In genomic region chr1:180167021-180167701, GRCh38 we compare ENCODE assay signal across 12 cellular contexts. TPM values are rescaled to one million over a fixed set of nuclear protein-coding genes. Genes with fewer than 3 reads are reported as not detected.
A peak's percentile ranks its signal among the peaks of the same experiment; 100 is the strongest.
DNase-seq lines count a peak whose midpoint lies in the region; ATAC-seq and TF ChIP-seq lines count a peak whose summit lies in the region.
"Had no signal": no experiment of that assay in that cellular context is flagged by ENCODE, and none has a peak within 500 bp of the region (broad histone marks: within the 10 kb centered on the region; RNA-seq: fewer than 3 reads in every experiment).

No MANE protein-coding gene starts in this region.

- H3K79me2 ChIP-seq in PC-3 (ENCODE audit: low read length): peaks cover 83% of the 10 kb centered on the region

- TF ChIP-seq POLR2A in GM18505 (IDR thresholded peaks at IDR 0.05; ENCODE audit: borderline replicate concordance, extremely low read depth, insufficient read depth, insufficient read length): no peak

- no peak for ATAC-seq in PC-3
- peak; percentile 55 for ATAC-seq in omental fat pad (ENCODE audit: low FRiP score)
- ATAC-seq in GM18505 (IDR thresholded peaks at IDR 0.05; ENCODE audit: unreplicated experiment): no peak
- no peak for ATAC-seq in HG03196 (IDR thresholded peaks at IDR 0.05; ENCODE audit: unreplicated experiment)

- intact Hi-C loops in PC-3 (cut with micrococcal nuclease): loop anchor here (1.0 kb wide), 1 partner anchor 40 kb away; no protein-coding TSS in a partner anchor

- CTCF ChIA-PET in PC-3 (lab: Charles Lee): no interaction called here

- H3K9me3 ChIP-seq in BLaER1: no peaks in the 10 kb centered on the region
- H3K9me3 ChIP-seq in PC-3 (ENCODE audit: low read length): no peaks in the 10 kb centered on the region

- no peak overlapping the region for H2AFZ ChIP-seq in PC-3 (ENCODE audit: low read length)

- no peak overlapping the region for H3K27ac ChIP-seq in BLaER1
- H3K27ac ChIP-seq in PC-3 (ENCODE audit: low read length): peak overlapping the region; percentile 73
- H3K27ac ChIP-seq: HL-60 had no signal

- H3K4me3 ChIP-seq in BLaER1 (no peak overlapping the region), PC-3 (ENCODE audit: low read length) (no peak overlapping the region)

- H3K4me1 ChIP-seq in BLaER1 (peaks cover 18% of the 10 kb centered on the region), PC-3 (ENCODE audit: insufficient read depth, low read length) (peaks cover 51% of the 10 kb centered on the region)

- POLR2A ChIA-PET in PC-3 (lab: Charles Lee; ENCODE audit: unreplicated experiment): interaction anchor here (0.6 to 0.7 kb wide), 2 partner anchors 82 to 1524 kb away, joined by 3 to 4 read pairs; no protein-coding TSS in a partner anchor

- H3K27me3 ChIP-seq in BLaER1 (no peaks in the 10 kb centered on the region), PC-3 (ENCODE audit: low read length) (no peaks in the 10 kb centered on the region)

- DNase-seq in PC-3 (no peak), fibroblast of gingiva (ENCODE audit: low read depth) (peak; percentile 85), omental fat pad (ENCODE audit: low spot score) (no peak), CD1c-positive myeloid dendritic cell (ENCODE audit: extremely low spot score) (no peak), RKO (ENCODE audit: low spot score) (no peak)
- DNase-seq: activated CD4-positive, CD25-positive, alpha-beta regulatory T cell treated with anti-CD3 and anti-CD28 coated beads, Interleukin-2, amount 50 U/mL, for 72 hours; activated gamma-delta T cell; NCI-H1930 had no signal

- no peak overlapping the region for H3K4me2 ChIP-seq in BLaER1
- no peak overlapping the region for H3K4me2 ChIP-seq in PC-3 (ENCODE audit: low read length)

- no peak for TF ChIP-seq CTCF in PC-3 (conservative IDR thresholded peaks at IDR 0.05; ENCODE audit: low read depth, low read length)
- TF ChIP-seq CTCF in omental fat pad (IDR thresholded peaks at IDR 0.05): no peak

- H3K9ac ChIP-seq in BLaER1 (peak overlapping the region; percentile 8; the same call in 1 of the 2 replicates), PC-3 (ENCODE audit: low read length) (no peak overlapping the region; the same call in 1 of the 2 replicates)

- H4K20me1 ChIP-seq in BLaER1: peaks cover 53% of the 10 kb centered on the region
- H4K20me1 ChIP-seq in PC-3 (ENCODE audit: low read length): peaks cover 23% of the 10 kb centered on the region

- H3F3A ChIP-seq in PC-3 (ENCODE audit: low read length, unreplicated experiment): no peaks in the 10 kb centered on the region

- no peaks in the 10 kb centered on the region for H3K9me2 ChIP-seq in PC-3 (replicated peaks; ENCODE audit: low read length)

- H3K36me3 ChIP-seq in BLaER1 (peaks cover 55% of the 10 kb centered on the region), PC-3 (ENCODE audit: low read depth, low read length) (peaks cover 23% of the 10 kb centered on the region)

- no TSS peak for BruUV-seq in PC-3 (replicated peaks; lab: Mats Ljungman, UMichigan)

RNA-seq across cellular contexts. Expression of gene QSOX1, which starts 12.5 kb away (rescaled TPM):
- total RNA-seq in PC-3 (2014; rRNA removed) (192 and 237 TPM in 2 replicates), omental fat pad (100 to 1,000 TPM in 1 of 4 donors, 10 to 100 TPM in 3; 90.1 to 130 (median 98.4) TPM)
